Comparison of ENCODE assay signal across 16 cellular contexts in the genomic region with DNA sequence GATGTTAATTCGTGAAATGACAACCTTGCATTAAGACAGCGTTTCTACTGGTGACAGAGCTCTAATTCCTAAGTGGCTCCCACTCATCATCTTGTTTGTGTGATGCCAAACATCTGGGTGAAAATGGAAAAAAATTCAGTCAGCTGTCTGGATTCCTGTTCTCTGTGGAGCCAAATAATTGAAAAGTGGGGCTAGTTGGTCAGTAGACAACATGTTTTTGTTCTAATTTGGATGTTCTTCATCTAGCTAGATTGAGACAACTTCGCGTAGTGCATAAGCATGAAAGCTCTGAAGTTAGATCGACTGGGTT. TPM values are rescaled to one million over a fixed set of nuclear protein-coding genes. Genes with fewer than 3 reads are reported as not detected.
DNase-seq lines count a peak whose midpoint lies in the region; ATAC-seq and TF ChIP-seq lines count a peak whose summit lies in the region.
"Had no signal": no experiment of that assay in that cellular context is flagged by ENCODE, and none has a peak within 500 bp of the region (broad histone marks: within the 10 kb centered on the region; RNA-seq: fewer than 3 reads in every experiment).

No MANE protein-coding gene starts in this region.

- H3K9me3 ChIP-seq in left ventricle myocardium inferior (replicated peaks), result peaks cover 8% of the 10 kb centered on the region
- H3K9me3 ChIP-seq in suprapubic skin, result no peaks in the 10 kb centered on the region
- no peaks in the 10 kb centered on the region for H3K9me3 ChIP-seq in testis

- TF ChIP-seq CTCF in left ventricle myocardium inferior (IDR thresholded peaks at IDR 0.05; ENCODE audit: borderline replicate concordance), result no peak
- no peak for TF ChIP-seq CTCF in suprapubic skin (IDR thresholded peaks at IDR 0.05)
- no peak for TF ChIP-seq CTCF in testis (IDR thresholded peaks at IDR 0.05)
- TF ChIP-seq CTCF in GM10266 (IDR thresholded peaks at IDR 0.05; ENCODE audit: control insufficient read depth, insufficient read depth, low read depth, missing control alignments), result no peak

- peak; percentile 68 for ATAC-seq in left ventricle myocardium superior

- TF ChIP-seq EP300 in suprapubic skin (IDR thresholded peaks at IDR 0.05), result no peak

- H3K36me3 ChIP-seq in left ventricle myocardium inferior, result no peaks in the 10 kb centered on the region
- no peaks in the 10 kb centered on the region for H3K36me3 ChIP-seq in suprapubic skin
- no peaks in the 10 kb centered on the region for H3K36me3 ChIP-seq in testis (ENCODE audit: low read depth, missing control alignments)

- intact Hi-C loops in left ventricle myocardium inferior (cut with micrococcal nuclease) (no loop called here), cardiac septum (cut with DNase I) (no loop called here), left ventricle myocardium superior (cut with micrococcal nuclease) (no loop called here), testis (cut with DNase I; ENCODE audit: low total_unique reads) (no loop called here)

- TF ChIP-seq POLR2A in suprapubic skin (IDR thresholded peaks at IDR 0.05) (no peak), testis (IDR thresholded peaks at IDR 0.05) (no peak)

- no peak overlapping the region for H3K4me3 ChIP-seq in left ventricle myocardium inferior
- H3K4me3 ChIP-seq in suprapubic skin, result no peak overlapping the region
- no peak overlapping the region for H3K4me3 ChIP-seq in testis
- H3K4me3 ChIP-seq: GM23248 had no signal

- H3K4me1 ChIP-seq in left ventricle myocardium inferior, result no peaks in the 10 kb centered on the region
- H3K4me1 ChIP-seq in suprapubic skin, result peaks cover 5% of the 10 kb centered on the region
- H3K4me1 ChIP-seq in testis, result no peaks in the 10 kb centered on the region

- H3K27me3 ChIP-seq in left ventricle myocardium inferior (ENCODE audit: low read depth) (peaks cover 3% of the 10 kb centered on the region), suprapubic skin (no peaks in the 10 kb centered on the region), testis (no peaks in the 10 kb centered on the region)

- WGBS in suprapubic skin, result 79% methylated on average over 5 of the region's 5 CpGs
- WGBS in testis, 2 donors, result 79 to 86% methylated on average over 5 of the region's 5 CpGs

- DNase-seq in left ventricle myocardium inferior (no peak), cardiac septum (ENCODE audit: low spot score) (no peak), left ventricle myocardium superior (no peak), suprapubic skin (ENCODE audit: low spot score in 2 of 2) (no peak), testis (no peak), GM10266 (ENCODE audit: extremely low spot score) (no peak)
- DNase-seq: C1 segment of cervical spinal cord; Calu3; CD4-positive, alpha-beta memory T cell; COR-L47; DMS53; DMS79 treated with DMSO at 0.1 percent for 48 hours; GF-D8; GM23248; H7; HCEC 1CT had no signal

- H3K27ac ChIP-seq in left ventricle myocardium inferior (replicated peaks) (peak overlapping the region; percentile 22), suprapubic skin (peak overlapping the region; percentile 46), testis (no peak overlapping the region)
- H3K27ac ChIP-seq: GM23248 had no signal

RNA-seq across cellular contexts. Expression of gene STC2, which starts 24.8 kb away (rescaled TPM):
- total RNA-seq in left ventricle myocardium inferior, result 12.4 TPM
- 6.0 TPM for total RNA-seq in cardiac septum
- total RNA-seq in left ventricle myocardium superior, result 6.8 TPM
- total RNA-seq in suprapubic skin, result 1 to 10 TPM in 3 of 4 donors, under 1 TPM in 1; 0.72 to 7.6 (median 5.7) TPM
- total RNA-seq in testis, result 1 to 10 TPM in 1 of 2 donors, under 1 TPM in 1; 0.87 to 2.0 TPM
- 2.0 TPM for polyA plus RNA-seq in testis (ENCODE audit: insufficient read depth, low read depth, low replicate concordance)
- total RNA-seq: CD4-positive, alpha-beta memory T cell had no signal
- polyA plus RNA-seq: CD4-positive, alpha-beta memory T cell had no signal

Comparison
In these comparisons a context has a peak if more than half of its experiments do, and no peak if none do; other contexts are left out.
1. H3K27ac ChIP-seq: peak in left ventricle myocardium inferior (single experiment) and suprapubic skin (single experiment); none in testis (0 of 2).